ENCODE assay signal across 1 cellular context in genomic region chr2:188629890-188630483, GRCh38.
TF ChIP-seq lines count a peak whose summit lies in the region.

No MANE protein-coding gene starts in this region.

TF ChIP-seq in SK-N-SH treated with all-trans-retinoic acid at 6 μM for 48 hours, 23 proteins besides CTCF, POLR2A, EP300 and RAD21 (continued from another document):
- no peak for TF ChIP-seq POU6F1 (CRISPR knock-in tag; IDR thresholded peaks at IDR 0.05; ENCODE audit: borderline replicate concordance, low read depth)
